In the genomic region with DNA sequence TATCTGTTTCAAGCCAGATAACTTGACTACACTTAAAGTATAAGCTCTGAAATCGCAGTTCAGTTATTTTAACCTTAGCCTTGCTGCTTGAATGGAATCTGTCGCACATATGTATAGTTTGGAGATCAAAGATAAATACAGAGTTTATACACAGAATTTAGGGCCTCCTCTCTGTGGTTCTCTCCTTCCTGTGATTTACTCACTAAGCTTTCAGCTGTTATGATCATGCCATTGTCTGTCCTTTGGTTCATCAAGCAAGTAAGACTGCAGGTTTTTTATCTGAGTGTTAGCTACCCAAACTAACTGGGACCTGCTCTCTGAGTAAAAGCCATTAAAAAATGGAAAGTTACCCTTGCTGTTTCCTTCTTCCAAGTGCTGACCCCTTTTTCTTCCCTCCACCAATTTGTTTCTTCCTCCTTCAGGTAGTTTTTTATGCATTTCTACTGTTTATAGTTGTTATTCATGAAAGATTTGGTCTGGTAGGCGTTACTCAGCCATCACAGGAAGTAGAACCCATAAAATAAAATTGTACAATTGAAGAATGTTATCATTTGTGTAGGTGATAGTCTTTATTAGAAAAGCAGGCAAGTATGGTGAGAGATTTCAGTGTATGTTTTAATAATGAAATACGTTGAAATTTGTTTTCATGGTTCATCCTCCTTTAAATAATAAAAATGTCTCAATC, we compare ENCODE assay signal across 1 cellular context.
TF ChIP-seq lines count a peak whose summit lies in the region.

No MANE protein-coding gene starts in this region.

TF ChIP-seq in endothelial cell of umbilical vein, 7 proteins besides CTCF, POLR2A, EP300 and RAD21:
- TF ChIP-seq FOS (IDR thresholded peaks at IDR 0.05; ENCODE audit: borderline replicate concordance, insufficient read depth, low read length) (no peak), JUN (IDR thresholded peaks at IDR 0.05; ENCODE audit: borderline replicate concordance, insufficient read depth, insufficient read length, low read depth) (no peak), EZH2 (IDR thresholded peaks at IDR 0.05; ENCODE audit: borderline replicate concordance, low read depth, low read length, severe bottlenecking) (no peak)
